In the genomic region with DNA sequence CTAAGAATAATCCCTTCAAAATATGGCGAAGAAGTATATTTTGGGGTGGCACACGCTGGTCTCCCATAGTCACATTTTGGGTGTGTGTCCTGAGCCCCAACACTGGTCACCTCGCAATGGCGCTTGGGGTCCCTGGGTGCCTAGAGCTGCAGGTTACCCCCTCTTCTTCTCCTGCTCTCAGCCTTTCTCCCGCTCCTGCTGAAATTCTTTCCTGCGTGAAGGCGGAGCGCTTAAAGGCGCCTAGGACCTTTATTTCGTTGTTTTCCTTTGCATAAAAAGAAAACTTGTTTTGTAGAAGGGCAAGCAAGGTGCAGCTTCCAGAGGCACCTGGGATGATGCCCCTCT, we compare ENCODE assay signal across 9 cellular contexts. TPM values are rescaled to one million over a fixed set of nuclear protein-coding genes. Genes with fewer than 3 reads are reported as not detected.
DNase-seq lines count a peak whose midpoint lies in the region; ATAC-seq, FAIRE-seq and TF ChIP-seq lines count a peak whose summit lies in the region.
"Had no signal": no experiment of that assay in that cellular context is flagged by ENCODE, and none has a peak within 500 bp of the region (broad histone marks: within the 10 kb centered on the region; RNA-seq: fewer than 3 reads in every experiment).

No MANE protein-coding gene starts in this region.

- H3K36me3 ChIP-seq in left ventricle myocardium inferior (no peaks in the 10 kb centered on the region), astrocyte (ENCODE audit: insufficient read depth, low read length) (no peaks in the 10 kb centered on the region), mesenchymal stem cell (ENCODE audit: control insufficient read depth in 1 of 2, insufficient read depth in 2 of 2, low read depth in 1 of 2, low read length in 2 of 2) (no peaks in the 10 kb centered on the region), urinary bladder (ENCODE audit: insufficient read depth) (no peaks in the 10 kb centered on the region)

- no peaks in the 10 kb centered on the region for H3K9me3 Mint-ChIP-seq in astrocyte (ENCODE audit: unreplicated experiment)

- H2BK5ac ChIP-seq in mesenchymal stem cell (ENCODE audit: low read depth, low read length, poor library complexity, severe bottlenecking) = no peak overlapping the region

- H3K23ac ChIP-seq in mesenchymal stem cell (ENCODE audit: low read length in 2 of 2) = peak overlapping the region in 1 of 2 experiments; percentile 42

- 38% methylated on average over 10 of the region's 10 CpGs for WGBS in mesenchymal stem cell
- WGBS in urinary bladder = 24% methylated on average over 10 of the region's 10 CpGs

- no peaks in the 10 kb centered on the region for H3K79me2 ChIP-seq in astrocyte (ENCODE audit: insufficient read depth, low read length)

- H3K4me3 ChIP-seq in left ventricle myocardium inferior = peak overlapping the region; percentile 64
- H3K4me3 ChIP-seq in astrocyte (ENCODE audit: insufficient read depth, low read depth, low read length) = peak overlapping the region; percentile 49
- peak overlapping the region; percentile 68 to 72 for H3K4me3 ChIP-seq in mesenchymal stem cell (ENCODE audit: insufficient read depth in 1 of 2, low read depth in 1 of 2, low read length in 2 of 2)
- H3K4me3 ChIP-seq in urinary bladder (ENCODE audit: low read depth, low read length) = peak overlapping the region; percentile 53

- peak overlapping the region; percentile 47 for H2AFZ ChIP-seq in astrocyte (ENCODE audit: low read depth, low read length)
- H2AFZ ChIP-seq in mesenchymal stem cell (ENCODE audit: low read depth, low read length) = no peak overlapping the region

- H3K4me1 Mint-ChIP-seq in astrocyte (ENCODE audit: low read depth, unreplicated experiment) = no peaks in the 10 kb centered on the region

- no peak overlapping the region for H3K18ac ChIP-seq in mesenchymal stem cell (ENCODE audit: low read depth in 1 of 2, low read length in 2 of 2)

- H3K4me2 ChIP-seq in astrocyte (ENCODE audit: low read length) (peak overlapping the region; percentile 84), mesenchymal stem cell (ENCODE audit: low read length, poor library complexity, severe bottlenecking) (peak overlapping the region; percentile 100)

- no peak for FAIRE-seq in astrocyte (lab: Jason Lieb, UNC)

- TF ChIP-seq CTCF in left ventricle myocardium inferior (IDR thresholded peaks at IDR 0.05; ENCODE audit: borderline replicate concordance) = no peak
- TF ChIP-seq CTCF in astrocyte (IDR thresholded peaks at IDR 0.05; ENCODE audit: insufficient read depth, low read depth, low read length) = no peak

- H3K9ac ChIP-seq in astrocyte (ENCODE audit: low read length) (no peak overlapping the region), mesenchymal stem cell (ENCODE audit: low read length) (no peak overlapping the region)

- H2AK5ac ChIP-seq in mesenchymal stem cell (ENCODE audit: low read length, severe bottlenecking) = no peak overlapping the region

- no peak overlapping the region for H3K4ac ChIP-seq in mesenchymal stem cell (ENCODE audit: low read depth in 1 of 2, low read length in 2 of 2)

- H3K4me1 ChIP-seq in left ventricle myocardium inferior = peaks cover 19% of the 10 kb centered on the region
- H3K4me1 ChIP-seq in astrocyte (ENCODE audit: insufficient read depth, low read length) = peaks cover 2% of the 10 kb centered on the region
- peaks cover 13% of the 10 kb centered on the region for H3K4me1 ChIP-seq in mesenchymal stem cell (ENCODE audit: control insufficient read depth, insufficient read depth, low read depth, low read length)
- H3K4me1 ChIP-seq in urinary bladder (ENCODE audit: insufficient read depth) = peaks cover 4% of the 10 kb centered on the region

- peaks cover 6% of the 10 kb centered on the region for H3K79me1 ChIP-seq in mesenchymal stem cell (replicated peaks; ENCODE audit: low read length, poor library complexity, severe bottlenecking)

- H3K36me3 Mint-ChIP-seq in astrocyte (ENCODE audit: low read depth, unreplicated experiment) = no peaks in the 10 kb centered on the region

- H4K91ac ChIP-seq in mesenchymal stem cell (ENCODE audit: low read length) = no peak overlapping the region

- H4K8ac ChIP-seq in mesenchymal stem cell (ENCODE audit: low read length) = no peak overlapping the region

- H2BK12ac ChIP-seq in mesenchymal stem cell (ENCODE audit: low read length in 2 of 2) = no peak overlapping the region

- no peak overlapping the region for H3K27ac Mint-ChIP-seq in astrocyte (ENCODE audit: unreplicated experiment)

- H2BK15ac ChIP-seq in mesenchymal stem cell (ENCODE audit: low read depth, poor library complexity, severe bottlenecking) = no peak overlapping the region

- no peak for ATAC-seq in Right ventricle myocardium superior (ENCODE audit: poor library complexity)

- H3K14ac ChIP-seq in mesenchymal stem cell (ENCODE audit: low read length in 2 of 2) = no peak overlapping the region

- no peak for DNase-seq in left ventricle myocardium inferior
- DNase-seq in Right ventricle myocardium superior = no peak
- no peak for DNase-seq in astrocyte (ENCODE audit: low read depth)
- DNase-seq in mesenchymal stem cell = no peak
- DNase-seq in dermis blood vessel endothelial cell = no peak
- no peak for DNase-seq in NCI-H226
- DNase-seq in NCI-H146 treated with DMSO at 0.1 percent for 48 hours (lab: John Stamatoyannopoulos, UW; ENCODE audit: unreplicated experiment) = no peak
- DNase-seq: cortex of kidney had no signal

- peaks cover 3% of the 10 kb centered on the region for H4K20me1 ChIP-seq in astrocyte (ENCODE audit: insufficient read depth, low read length)

- peak overlapping the region; percentile 78 for H3K4me3 Mint-ChIP-seq in astrocyte (ENCODE audit: unreplicated experiment)

- H3K27ac ChIP-seq in left ventricle myocardium inferior (replicated peaks) (peak overlapping the region; percentile 19), astrocyte (ENCODE audit: low read depth, low read length) (no peak overlapping the region), mesenchymal stem cell (ENCODE audit: low read length, poor library complexity, severe bottlenecking) (no peak overlapping the region), urinary bladder (ENCODE audit: low read depth) (no peak overlapping the region)

- H3K27me3 Mint-ChIP-seq in astrocyte (ENCODE audit: low read depth, unreplicated experiment) = peaks cover 48% of the 10 kb centered on the region

- intact Hi-C loops in left ventricle myocardium inferior (cut with micrococcal nuclease) (no loop called here), Right ventricle myocardium superior (cut with DNase I) (no loop called here)

- H3K27me3 ChIP-seq in left ventricle myocardium inferior (ENCODE audit: low read depth) (peaks cover 63% of the 10 kb centered on the region), astrocyte (ENCODE audit: insufficient read depth, low read length) (peaks cover 18% of the 10 kb centered on the region), mesenchymal stem cell (ENCODE audit: control insufficient read depth in 1 of 2, insufficient read depth in 1 of 2, low read length in 2 of 2) (peaks cover 6 to 30% of the 10 kb centered on the region in 2 experiments)

- no peak overlapping the region for H2BK120ac ChIP-seq in mesenchymal stem cell (ENCODE audit: low read depth, low read length)

- H3K9me3 ChIP-seq in left ventricle myocardium inferior (replicated peaks) (no peaks in the 10 kb centered on the region), astrocyte (ENCODE audit: insufficient read depth, low read depth, low read length) (no peaks in the 10 kb centered on the region), mesenchymal stem cell (ENCODE audit: control insufficient read depth, low read length) (no peaks in the 10 kb centered on the region)

RNA-seq across cellular contexts. Expression of gene PIK3CD, which starts 0.3 kb away (rescaled TPM):
- total RNA-seq in left ventricle myocardium inferior (2.6 TPM), Right ventricle myocardium superior (3.3 TPM), astrocyte (25.9 and 29.5 TPM in 2 replicates), urinary bladder (3.8 TPM), dermis blood vessel endothelial cell (4.1 and 4.5 TPM in 2 replicates)
- polyA plus RNA-seq in mesenchymal stem cell (2013, experiment 1 of 2) = 3.0 TPM
- polyA plus RNA-seq in mesenchymal stem cell (2013, experiment 2 of 2) = 2.7 TPM
- 5.5 TPM for polyA plus RNA-seq in urinary bladder
